15 cellular contexts compared by ENCODE assay signal in the genomic region with DNA sequence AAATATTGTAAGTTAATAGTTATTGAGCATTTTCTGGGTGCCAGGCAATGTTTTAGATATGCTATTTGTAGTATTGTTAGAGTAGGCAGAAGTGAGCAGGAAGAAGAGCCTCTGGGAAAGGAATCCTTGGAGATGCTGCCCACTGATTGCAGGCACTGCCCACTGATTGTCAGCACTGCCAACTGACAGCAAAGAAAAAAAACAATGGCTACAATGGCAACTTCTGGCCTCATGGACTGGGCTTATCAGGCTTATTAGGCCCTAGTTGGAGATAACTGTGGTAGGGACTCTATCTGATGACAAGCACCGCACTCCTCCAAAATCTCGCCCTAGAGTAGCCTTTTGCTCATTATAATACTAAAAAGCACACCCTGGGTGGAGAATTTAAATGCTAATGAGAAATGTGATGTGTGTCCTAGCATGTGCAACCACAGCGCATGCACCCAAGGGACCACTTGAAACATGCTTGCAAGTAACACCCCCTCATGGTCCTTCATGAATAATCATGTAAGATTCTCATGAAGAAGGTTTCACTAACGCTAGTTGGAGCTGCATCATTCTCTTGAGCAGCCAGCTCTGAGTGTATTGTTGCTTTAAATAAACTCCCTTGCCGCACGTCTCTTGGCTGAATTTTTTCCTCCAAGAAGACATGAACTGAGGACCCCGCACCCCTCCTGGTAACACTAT.
"Had no signal": no experiment of that assay in that cellular context is flagged by ENCODE, and none has a peak within 500 bp of the region (broad histone marks: within the 10 kb centered on the region; RNA-seq: fewer than 3 reads in every experiment).

No MANE protein-coding gene starts in this region.

- H3K36me3 ChIP-seq: left ventricle myocardium inferior, prostate gland, right atrium auricular region, suprapubic skin had no signal

- H3K27me3 ChIP-seq: right atrium auricular region, suprapubic skin had no signal

- H3K27ac ChIP-seq: left ventricle myocardium inferior, prostate gland, right atrium auricular region, skin epidermis, suprapubic skin had no signal

- H3K4me3 ChIP-seq: left ventricle myocardium inferior, prostate gland, right atrium auricular region, skin epidermis, suprapubic skin had no signal

- H3K4me1 ChIP-seq: left ventricle myocardium inferior, prostate gland, right atrium auricular region, suprapubic skin had no signal

- H3K9me3 ChIP-seq: left ventricle myocardium inferior, prostate gland, right atrium auricular region, suprapubic skin had no signal

- ATAC-seq: activated T-helper 17 cell treated with anti-CD3 and anti-CD28 coated beads, Interleukin-2, amount 50 U/mL, for 72 hours; stimulated activated naive CD8-positive, alpha-beta T cell treated with anti-CD3 and anti-CD28 coated beads, Interleukin-15, amount 100 ng/mL, for 72 hours had no signal

- DNase-seq: activated CD4-positive, alpha-beta memory T cell treated with anti-CD3 and anti-CD28 coated beads for 36 hours; activated naive CD4-positive, alpha-beta T cell treated with Interleukin-2 at 50 U/mL for 16 hours; activated T-cell treated with anti-CD3 and anti-CD28 coated beads for 4 hours; cortex of kidney; head of caudate nucleus; left ventricle myocardium inferior; naive B cell; stimulated activated CD4-positive, alpha-beta T cell treated with anti-CD3 and anti-CD28 coated beads, Interleukin-15, amount 100 ng/mL, for 24 hours; stimulated activated CD4-positive, alpha-beta T cell treated with anti-CD3 and anti-CD28 coated beads, Interleukin-2, amount 100 ng/mL, for 48 hours; stimulated activated naive CD8-positive, alpha-beta T cell treated with anti-CD3 and anti-CD28 coated beads, Interleukin-15, amount 100 ng/mL, for 72 hours had no signal
